Comparison of ENCODE assay signal across 8 cellular contexts in the genomic region with DNA sequence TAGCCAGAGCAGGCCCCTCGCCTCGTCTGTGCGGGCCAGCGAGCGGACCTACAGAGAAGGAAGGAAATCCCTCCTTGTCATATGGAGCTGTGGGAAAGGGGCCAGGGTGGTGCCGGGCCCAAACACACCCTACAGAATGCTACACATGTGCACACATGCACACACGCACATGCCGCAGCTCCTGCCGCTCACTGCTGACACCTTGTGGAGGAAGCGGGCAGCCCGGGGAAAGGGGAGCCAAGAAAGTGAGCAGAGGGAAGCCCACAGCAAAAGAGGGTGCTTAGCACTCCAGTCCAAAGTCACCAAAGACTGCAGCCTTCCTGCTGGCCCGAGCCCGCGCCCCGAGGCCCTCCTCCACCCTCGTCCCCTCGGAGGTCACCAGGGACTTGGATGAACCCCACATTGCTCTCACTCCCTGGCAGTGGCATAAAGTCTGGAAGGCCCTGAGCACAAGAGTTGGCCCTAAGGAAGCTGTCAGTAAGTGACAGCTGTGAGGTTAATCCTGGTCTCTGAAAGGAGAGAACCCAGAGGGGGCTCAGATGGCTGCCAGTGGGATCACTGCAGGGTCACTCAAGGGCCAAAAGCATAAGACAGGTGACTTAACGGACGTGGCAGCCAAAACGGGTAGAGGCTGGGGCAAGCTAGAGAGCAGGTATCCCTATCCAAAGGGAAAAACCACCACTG.
DNase-seq lines count a peak whose midpoint lies in the region; ATAC-seq lines count a peak whose summit lies in the region.

No MANE protein-coding gene starts in this region.

- H3K9me2 ChIP-seq in GM23248 (ENCODE audit: insufficient read depth), result no peaks in the 10 kb centered on the region

- no peaks in the 10 kb centered on the region for H4K20me1 ChIP-seq in GM23248 (ENCODE audit: insufficient read depth)

- H3K79me2 ChIP-seq in GM23248 (ENCODE audit: insufficient read depth), result no peaks in the 10 kb centered on the region

- no peaks in the 10 kb centered on the region for H3F3A ChIP-seq in GM23248 (ENCODE audit: insufficient read depth)

- in situ Hi-C loops in GM23248 (cut with MboI), result no loop called here

- WGBS in GM23248 (ENCODE audit: low coverage in 1 of 2, low lambda C conversion rate in 2 of 2, missing lambda C conversion rate in 2 of 2), 2 experiments, result 28% methylated on average over 17 to 20 of the region's 20 CpGs

- no peak overlapping the region for H3K4me2 ChIP-seq in GM23248 (ENCODE audit: unreplicated experiment)

- no peak overlapping the region for H3K27ac ChIP-seq in GM23248
- no peak overlapping the region for H3K27ac ChIP-seq in effector memory CD4-positive, alpha-beta T cell (ENCODE audit: insufficient read depth, low read length, poor library complexity, severe bottlenecking)

- H3K36me3 ChIP-seq in GM23248 (ENCODE audit: low read depth), result 0 out of 2 replicates have a peak, but pooled peaks cover 3% of the 10 kb centered on the region
- H3K36me3 ChIP-seq in effector memory CD4-positive, alpha-beta T cell (ENCODE audit: control insufficient read depth, insufficient read depth, low read length), result peaks cover 89% of the 10 kb centered on the region

- no peaks in the 10 kb centered on the region for H3K9me3 ChIP-seq in GM23248 (ENCODE audit: low read depth)
- no peaks in the 10 kb centered on the region for H3K9me3 ChIP-seq in effector memory CD4-positive, alpha-beta T cell (ENCODE audit: control insufficient read depth, low read length)

- H3K9ac ChIP-seq in GM23248, result no peak overlapping the region

- ATAC-seq in GM19455 (IDR thresholded peaks at IDR 0.05; ENCODE audit: unreplicated experiment), result no peak

- H3K4me1 ChIP-seq in GM23248 (ENCODE audit: insufficient read depth), result no peaks in the 10 kb centered on the region
- H3K4me1 ChIP-seq in effector memory CD4-positive, alpha-beta T cell (ENCODE audit: control insufficient read depth, insufficient read depth, low read length, poor library complexity, severe bottlenecking), result no peaks in the 10 kb centered on the region

- no peaks in the 10 kb centered on the region for H3K27me3 ChIP-seq in GM23248 (replicated peaks; ENCODE audit: insufficient read depth)
- no peaks in the 10 kb centered on the region for H3K27me3 ChIP-seq in effector memory CD4-positive, alpha-beta T cell (replicated peaks; ENCODE audit: control insufficient read depth, insufficient read depth, low read length, poor library complexity, severe bottlenecking)

- DNase-seq in AG08395 (ENCODE audit: low spot score), result peak; percentile 75
- peak; percentile 75 for DNase-seq in GM23248
- peak; percentile 72 to 90 for DNase-seq in NCI-H526 (lab: John Stamatoyannopoulos, UW)
- DNase-seq in activated CD8-positive, alpha-beta memory T cell treated with anti-CD3 and anti-CD28 coated beads for 4 hours (ENCODE audit: low read depth in 2 of 2), result peak; percentile 37 to 47
- DNase-seq in effector memory CD4-positive, alpha-beta T cell, result peak; percentile 24 to 43 (median 29)
- peak; percentile 63 for DNase-seq in middle frontal gyrus (ENCODE audit: extremely low spot score, low spot score)
- peak; percentile 72 for DNase-seq in stimulated activated CD8-positive, alpha-beta memory T cell treated with anti-CD3 and anti-CD28 coated beads, Interleukin-7, amount 100 ng/mL, for 24 hours (ENCODE audit: low read depth)

- no peak overlapping the region for H3K4me3 ChIP-seq in GM23248
- H3K4me3 ChIP-seq in effector memory CD4-positive, alpha-beta T cell (ENCODE audit: insufficient read depth, low read depth, low read length, poor library complexity, severe bottlenecking), result no peak overlapping the region

- H2AFZ ChIP-seq in GM23248, result no peak overlapping the region

Comparison
In these comparisons a context has a peak if more than half of its experiments do, and no peak if none do; other contexts are left out.
1. DNase-seq: peak in every context shown above with its lines; median percentile 81 in NCI-H526; 75 in AG08395; 75 in GM23248; 72 in stimulated activated CD8-positive, alpha-beta memory T cell treated with anti-CD3 and anti-CD28 coated beads, Interleukin-7, amount 100 ng/mL, for 24 hours; 63 in middle frontal gyrus; 42 in activated CD8-positive, alpha-beta memory T cell treated with anti-CD3 and anti-CD28 coated beads for 4 hours; 29 in effector memory CD4-positive, alpha-beta T cell.